In the genomic region with DNA sequence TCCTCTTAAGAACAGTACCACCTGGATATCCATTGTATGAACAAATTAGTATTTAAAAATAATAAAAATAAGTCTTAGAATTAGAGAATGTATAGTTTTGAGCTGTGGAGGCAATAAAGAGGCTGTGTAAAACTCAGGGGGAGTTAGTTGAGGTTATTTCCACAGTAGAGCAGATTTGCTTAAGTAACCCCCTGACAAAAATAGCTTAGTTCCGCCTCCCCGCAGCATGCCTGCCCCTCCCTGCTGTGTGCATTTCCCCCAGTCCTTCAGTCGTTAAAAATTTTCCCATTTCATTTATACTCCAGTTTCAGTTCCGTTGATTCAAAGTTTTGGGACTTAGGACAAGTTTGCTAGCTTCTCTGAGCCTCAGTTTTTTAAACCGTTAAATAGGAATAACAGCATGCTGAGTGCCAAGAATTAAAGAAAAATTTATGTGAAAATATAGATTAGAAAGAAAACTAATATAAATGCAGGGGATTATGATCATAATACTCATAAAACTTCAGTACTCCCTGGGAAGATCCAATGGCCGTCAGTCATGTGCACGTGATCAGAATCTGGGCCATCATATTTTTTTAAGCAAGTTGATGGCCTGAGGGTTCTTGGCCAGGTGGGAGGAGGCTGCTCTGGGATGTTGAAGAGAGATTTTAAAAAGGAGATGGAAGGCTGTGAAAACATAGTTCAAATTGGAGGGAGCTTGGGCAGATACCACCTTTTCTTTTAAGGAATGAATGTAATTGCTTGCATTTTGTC, we compare ENCODE assay signal across 8 cellular contexts.
DNase-seq lines count a peak whose midpoint lies in the region; ATAC-seq and TF ChIP-seq lines count a peak whose summit lies in the region.

No MANE protein-coding gene starts in this region.

- DNase-seq in AG10803 (ENCODE audit: low read depth) (peak; percentile 77), astrocyte of the spinal cord (ENCODE audit: low read depth, low spot score) (peak; percentile 13), medulla oblongata (ENCODE audit: extremely low spot score) (peak; percentile 75), NCI-H146 treated with DMSO at 0.1 percent for 48 hours (lab: John Stamatoyannopoulos, UW; ENCODE audit: unreplicated experiment) (no peak), GM19240 (ENCODE audit: insufficient read length, low spot score) (no peak), ecto neural progenitor cell (ENCODE audit: low spot score) (no peak)

- no peaks in the 10 kb centered on the region for H4K20me1 ChIP-seq in KMS-11 (ENCODE audit: insufficient read depth)

- peak overlapping the region; percentile 42 for H2AFZ ChIP-seq in KMS-11 (ENCODE audit: low read depth)

- H3K27me3 ChIP-seq in KMS-11 (ENCODE audit: insufficient read depth, low read depth), result no peaks in the 10 kb centered on the region

- peak; percentile 28 for ATAC-seq in GM19351 (IDR thresholded peaks at IDR 0.05; ENCODE audit: unreplicated experiment)

- H3K4me2 ChIP-seq in KMS-11, result peak overlapping the region; percentile 74

- H3K79me2 ChIP-seq in KMS-11 (ENCODE audit: insufficient read depth, low read depth), result peaks cover 14% of the 10 kb centered on the region; the same call in 1 of the 2 replicates

- peaks cover 73% of the 10 kb centered on the region for H3K4me1 ChIP-seq in KMS-11 (ENCODE audit: low read depth, poor library complexity, severe bottlenecking)

- in situ Hi-C loops in astrocyte of the spinal cord (cut with HindIII; ENCODE audit: low sequenced_read_pairs), result no loop called here

- H3K27ac ChIP-seq in KMS-11, result peak overlapping the region; percentile 76

- peak overlapping the region; percentile 45; the same call in 1 of the 2 replicates for H3K9ac ChIP-seq in KMS-11

- no peaks in the 10 kb centered on the region for H3K36me3 ChIP-seq in KMS-11 (ENCODE audit: insufficient read depth)

- H3K4me3 ChIP-seq in AG10803 (ENCODE audit: low read length) (peak overlapping the region; percentile 27), KMS-11 (IDR thresholded peaks at IDR 0.05; ENCODE audit: insufficient read depth, low read depth, low read length) (no peak overlapping the region), astrocyte of the spinal cord (ENCODE audit: low read depth, low read length) (no peak overlapping the region)

- TF ChIP-seq CTCF in AG10803 (conservative IDR thresholded peaks at IDR 0.05; ENCODE audit: low read length) (no peak), KMS-11 (conservative IDR thresholded peaks at IDR 0.05; ENCODE audit: low read depth, low read length) (no peak), astrocyte of the spinal cord (IDR thresholded peaks at IDR 0.05; ENCODE audit: low read depth, low read length) (no peak)

Comparison
In these comparisons a context has a peak if more than half of its experiments do, and no peak if none do; other contexts are left out.
1. DNase-seq: peak in AG10803 (single experiment), astrocyte of the spinal cord (single experiment) and medulla oblongata (single experiment); none in NCI-H146 treated with DMSO at 0.1 percent for 48 hours (single experiment), GM19240 (single experiment) and ecto neural progenitor cell (single experiment).